In the genomic region with DNA sequence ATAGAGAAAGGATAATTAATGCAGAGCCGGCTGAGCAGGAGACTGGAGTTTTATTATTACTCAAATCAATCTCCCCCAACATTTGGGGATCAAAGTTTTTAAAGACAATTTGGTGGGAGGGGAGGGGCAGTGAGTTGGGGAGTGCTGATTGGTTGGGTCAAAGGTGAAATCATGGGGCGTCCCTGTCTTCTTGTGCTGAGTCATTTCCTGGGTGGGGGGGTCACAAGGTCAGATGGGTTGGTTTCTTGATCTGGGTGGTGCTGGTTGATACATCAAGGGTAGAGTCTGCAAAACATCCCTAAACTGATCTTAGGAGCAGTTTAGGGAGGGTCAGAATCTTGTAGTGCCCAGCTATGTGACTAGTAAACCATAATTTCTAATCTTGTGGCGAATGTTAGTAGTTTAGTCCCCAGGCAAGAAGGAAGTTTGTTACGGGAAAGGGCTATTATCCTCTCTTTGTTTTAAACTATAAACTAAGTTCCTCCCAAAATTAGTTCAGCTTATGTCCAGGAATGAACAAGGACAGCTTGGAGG, we compare ENCODE assay signal across 25 cellular contexts.
DNase-seq lines count a peak whose midpoint lies in the region; ATAC-seq and TF ChIP-seq lines count a peak whose summit lies in the region.
"Had no signal": no experiment of that assay in that cellular context is flagged by ENCODE, and none has a peak within 500 bp of the region (broad histone marks: within the 10 kb centered on the region; RNA-seq: fewer than 3 reads in every experiment).

No MANE protein-coding gene starts in this region.

- H3K4me1 ChIP-seq in HUES6 (ENCODE audit: control insufficient read depth, insufficient read depth, low read length): peaks cover 6% of the 10 kb centered on the region; the same call in 1 of the 2 replicates
- H3K4me1 ChIP-seq in gastrocnemius medialis: peaks cover 45 to 49% of the 10 kb centered on the region in 2 donors
- H3K4me1 ChIP-seq: HAP-1 had no signal

- peak; percentile 2 to 6 for DNase-seq in activated T-cell treated with anti-CD3 and anti-CD28 coated beads, Interleukin-2, amount 50 U/mL, for 72 hours
- no peak for DNase-seq in activated T-cell treated with anti-CD3 and anti-CD28 coated beads, Interleukin-2, amount 50 U/mL, for 4 hours
- DNase-seq in activated CD8-positive, alpha-beta T cell treated with anti-CD3 and anti-CD28 coated beads, Interleukin-2, amount 10 ng/mL, durations not matched to agents 7 days and 5 days: peak; percentile 29
- DNase-seq in gastrocnemius medialis (peak in 1 of 2 donors; percentile 46), NAMALWA (ENCODE audit: low spot score) (no peak)
- DNase-seq: adrenal gland; DMS 273 treated with DMSO at 0.1 percent for 48 hours; GDM1; KG1; left cardiac atrium; NCI-H1092 treated with DMSO at 0.1 percent for 48 hours; NCI-H2081 treated with DMSO at 0.1 percent for 48 hours; NCI-H510A; posterior cingulate gyrus; SHP77 treated with DMSO at 0.1 percent for 48 hours; stimulated activated CD4-positive, alpha-beta T cell treated with anti-CD3 and anti-CD28 coated beads, Interleukin-4, amount 100 ng/mL, for 1 hour had no signal

- in situ Hi-C loops in gastrocnemius medialis (cut with MboI; ENCODE audit: low sequenced_read_pairs in 4 of 4): no loop called here

- H3K36me3 Mint-ChIP-seq in activated T-cell treated with anti-CD3 and anti-CD28 coated beads, Interleukin-2, amount 50 U/mL, for 72 hours (ENCODE audit: insufficient read depth in 2 of 2): no peaks in the 10 kb centered on the region
- no peaks in the 10 kb centered on the region for H3K36me3 Mint-ChIP-seq in activated T-cell treated with anti-CD3 and anti-CD28 coated beads, Interleukin-2, amount 50 U/mL, for 4 hours (ENCODE audit: insufficient read depth)
- H3K36me3 Mint-ChIP-seq in activated CD8-positive, alpha-beta T cell treated with anti-CD3 and anti-CD28 coated beads, Interleukin-2, amount 10 ng/mL, durations not matched to agents 7 days and 5 days (ENCODE audit: low read depth): no peaks in the 10 kb centered on the region

- ATAC-seq in activated T-cell treated with anti-CD3 and anti-CD28 coated beads, Interleukin-2, amount 50 U/mL, for 72 hours (replicated peaks in 1 of 2): peak in 1 of 2 donors; percentile 28
- no peak for ATAC-seq in activated T-cell treated with anti-CD3 and anti-CD28 coated beads, Interleukin-2, amount 50 U/mL, for 4 hours
- ATAC-seq in activated CD8-positive, alpha-beta T cell treated with anti-CD3 and anti-CD28 coated beads, Interleukin-2, amount 10 ng/mL, durations not matched to agents 7 days and 5 days: no peak
- ATAC-seq in gastrocnemius medialis: peak in 1 of 2 donors; percentile 53
- ATAC-seq in GM21390 (IDR thresholded peaks at IDR 0.05; ENCODE audit: unreplicated experiment): no peak
- ATAC-seq in GM19467 (IDR thresholded peaks at IDR 0.05; ENCODE audit: unreplicated experiment): no peak
- ATAC-seq: activated T-helper 17 cell treated with anti-CD3 and anti-CD28 coated beads, Interleukin-2, amount 50 U/mL, for 72 hours; left cardiac atrium had no signal

- CTCF ChIA-PET in activated CD8-positive, alpha-beta T cell treated with anti-CD3 and anti-CD28 coated beads, Interleukin-2, amount 10 ng/mL, durations not matched to agents 7 days and 5 days (lab: Charles Lee): no interaction called here

- no peak for TF ChIP-seq POLR2A in gastrocnemius medialis (IDR thresholded peaks at IDR 0.05)

- H3K36me3 ChIP-seq in HUES6 (ENCODE audit: control insufficient read depth, insufficient read depth, low read length): no peaks in the 10 kb centered on the region
- H3K36me3 ChIP-seq in gastrocnemius medialis: no peaks in the 10 kb centered on the region
- H3K36me3 ChIP-seq: adrenal gland; BLaER1 treated with 17β-estradiol and CSF1 and Interleukin-3, amounts not matched to agents 10 nM and 100 nM; HAP-1 had no signal

- H3K27ac ChIP-seq in HUES6 (ENCODE audit: low read depth, low read length) (peak overlapping the region; percentile 45; the same call in 1 of the 2 replicates), gastrocnemius medialis (peak overlapping the region; percentile 63 to 83 (median 76))
- H3K27ac ChIP-seq: adrenal gland; BLaER1 treated with 17β-estradiol and CSF1 and Interleukin-3, amounts not matched to agents 10 nM and 100 nM; VCaP had no signal

- no peaks in the 10 kb centered on the region for H3K27me3 ChIP-seq in HUES6 (ENCODE audit: control insufficient read depth, insufficient read depth, low read length)
- no peaks in the 10 kb centered on the region for H3K27me3 ChIP-seq in gastrocnemius medialis
- H3K27me3 ChIP-seq: adrenal gland; BLaER1 treated with 17β-estradiol and CSF1 and Interleukin-3, amounts not matched to agents 10 nM and 100 nM had no signal

- H3K9ac ChIP-seq in HUES6 (ENCODE audit: low read length): no peak overlapping the region
- H3K9ac ChIP-seq: BLaER1 treated with 17β-estradiol and CSF1 and Interleukin-3, amounts not matched to agents 10 nM and 100 nM had no signal

- H3K9me3 ChIP-seq in HUES6 (ENCODE audit: control insufficient read depth, insufficient read depth, low read depth, low read length) (no peaks in the 10 kb centered on the region), gastrocnemius medialis (no peaks in the 10 kb centered on the region)
- H3K9me3 ChIP-seq: adrenal gland, HAP-1 had no signal

- H3K4me3 ChIP-seq in HUES6 (ENCODE audit: low read depth, low read length) (no peak overlapping the region), gastrocnemius medialis (peak overlapping the region in 1 of 4 donors; percentile 18)
- H3K4me3 ChIP-seq: adrenal gland; BLaER1 treated with 17β-estradiol and CSF1 and Interleukin-3, amounts not matched to agents 10 nM and 100 nM; HAP-1 had no signal

- no peak for TF ChIP-seq CTCF in gastrocnemius medialis (IDR thresholded peaks at IDR 0.05 in 4 of 5, conservative IDR thresholded peaks at IDR 0.05 in 1 of 5)

- H3K4me1 Mint-ChIP-seq in activated T-cell treated with anti-CD3 and anti-CD28 coated beads, Interleukin-2, amount 50 U/mL, for 72 hours (ENCODE audit: low read depth): peaks cover 8% of the 10 kb centered on the region
- H3K4me1 Mint-ChIP-seq in activated T-cell treated with anti-CD3 and anti-CD28 coated beads, Interleukin-2, amount 50 U/mL, for 4 hours (ENCODE audit: low read depth): peaks cover 5% of the 10 kb centered on the region
- peaks cover 18% of the 10 kb centered on the region for H3K4me1 Mint-ChIP-seq in activated CD8-positive, alpha-beta T cell treated with anti-CD3 and anti-CD28 coated beads, Interleukin-2, amount 10 ng/mL, durations not matched to agents 7 days and 5 days (ENCODE audit: low read depth)

- no peak overlapping the region for H3K4me3 Mint-ChIP-seq in activated T-cell treated with anti-CD3 and anti-CD28 coated beads, Interleukin-2, amount 50 U/mL, for 72 hours
- H3K4me3 Mint-ChIP-seq in activated T-cell treated with anti-CD3 and anti-CD28 coated beads, Interleukin-2, amount 50 U/mL, for 4 hours: no peak overlapping the region
- no peak overlapping the region for H3K4me3 Mint-ChIP-seq in activated CD8-positive, alpha-beta T cell treated with anti-CD3 and anti-CD28 coated beads, Interleukin-2, amount 10 ng/mL, durations not matched to agents 7 days and 5 days
- H3K4me3 Mint-ChIP-seq: activated T-helper 17 cell treated with anti-CD3 and anti-CD28 coated beads, Interleukin-2, amount 50 U/mL, for 72 hours; dendritic cell treated with granulocyte-macrophage colony-stimulating factor and Interleukin-4, amounts not matched to agents 40 ng/mL and 50 ng/mL, for 4 days; nephron had no signal

- H3K27ac Mint-ChIP-seq in activated T-cell treated with anti-CD3 and anti-CD28 coated beads, Interleukin-2, amount 50 U/mL, for 72 hours: no peak overlapping the region
- no peak overlapping the region for H3K27ac Mint-ChIP-seq in activated CD8-positive, alpha-beta T cell treated with anti-CD3 and anti-CD28 coated beads, Interleukin-2, amount 10 ng/mL, durations not matched to agents 7 days and 5 days
- H3K27ac Mint-ChIP-seq: activated T-helper 17 cell treated with anti-CD3 and anti-CD28 coated beads, Interleukin-2, amount 50 U/mL, for 72 hours; nephron had no signal

- POLR2A ChIA-PET in activated CD8-positive, alpha-beta T cell treated with anti-CD3 and anti-CD28 coated beads, Interleukin-2, amount 10 ng/mL, durations not matched to agents 7 days and 5 days (lab: Charles Lee): no interaction called here

- intact Hi-C loops in gastrocnemius medialis (cut with DNase I; ENCODE audit: low total_unique reads): no loop called here

- no peaks in the 10 kb centered on the region for H3K9me3 Mint-ChIP-seq in activated T-cell treated with anti-CD3 and anti-CD28 coated beads, Interleukin-2, amount 50 U/mL, for 72 hours
- no peaks in the 10 kb centered on the region for H3K9me3 Mint-ChIP-seq in activated T-cell treated with anti-CD3 and anti-CD28 coated beads, Interleukin-2, amount 50 U/mL, for 4 hours
- peaks cover 6% of the 10 kb centered on the region for H3K9me3 Mint-ChIP-seq in activated CD8-positive, alpha-beta T cell treated with anti-CD3 and anti-CD28 coated beads, Interleukin-2, amount 10 ng/mL, durations not matched to agents 7 days and 5 days (ENCODE audit: insufficient read depth)
- H3K9me3 Mint-ChIP-seq: activated T-helper 17 cell treated with anti-CD3 and anti-CD28 coated beads, Interleukin-2, amount 50 U/mL, for 72 hours had no signal

- peaks cover 31% of the 10 kb centered on the region for H3K27me3 Mint-ChIP-seq in activated T-cell treated with anti-CD3 and anti-CD28 coated beads, Interleukin-2, amount 50 U/mL, for 72 hours (ENCODE audit: low read depth)
- peaks cover 22% of the 10 kb centered on the region for H3K27me3 Mint-ChIP-seq in activated T-cell treated with anti-CD3 and anti-CD28 coated beads, Interleukin-2, amount 50 U/mL, for 4 hours (ENCODE audit: low read depth)
- H3K27me3 Mint-ChIP-seq in activated CD8-positive, alpha-beta T cell treated with anti-CD3 and anti-CD28 coated beads, Interleukin-2, amount 10 ng/mL, durations not matched to agents 7 days and 5 days (ENCODE audit: low read depth): peaks cover 20% of the 10 kb centered on the region
- H3K27me3 Mint-ChIP-seq: dendritic cell treated with granulocyte-macrophage colony-stimulating factor and Interleukin-4, amounts not matched to agents 40 ng/mL and 50 ng/mL, for 4 days had no signal

Comparison
In these comparisons a context has a peak if more than half of its experiments do, and no peak if none do; other contexts are left out.
1. DNase-seq: peak in activated T-cell treated with anti-CD3 and anti-CD28 coated beads, Interleukin-2, amount 50 U/mL, for 72 hours (2 of 2) and activated CD8-positive, alpha-beta T cell treated with anti-CD3 and anti-CD28 coated beads, Interleukin-2, amount 10 ng/mL, durations not matched to agents 7 days and 5 days (single experiment); none in activated T-cell treated with anti-CD3 and anti-CD28 coated beads, Interleukin-2, amount 50 U/mL, for 4 hours (single experiment) and NAMALWA (single experiment).